In the genomic region with DNA sequence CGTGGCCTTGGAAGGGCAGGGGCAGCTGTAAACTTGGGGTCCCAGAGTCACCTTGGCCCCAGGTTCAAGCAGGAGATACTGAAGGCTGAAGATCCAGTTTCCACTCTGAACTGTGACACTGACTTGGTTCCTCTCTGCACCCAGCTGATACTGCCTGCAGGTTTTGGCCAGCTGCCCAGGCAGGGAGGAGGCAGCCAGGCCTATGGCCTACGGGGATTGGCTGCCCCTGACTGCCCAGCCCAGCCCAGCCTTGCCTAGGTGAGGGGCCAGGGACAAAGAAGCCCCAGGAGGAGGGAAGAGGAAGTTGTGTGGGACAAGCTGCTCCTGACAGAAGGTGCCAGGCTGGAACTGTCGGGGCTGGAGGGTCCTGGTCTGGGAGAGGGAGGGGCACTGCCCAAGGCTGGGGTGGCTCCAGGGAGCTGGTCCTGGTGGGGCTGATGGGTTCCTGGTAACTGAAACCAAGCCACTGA, we compare ENCODE assay signal across 1 cellular context.
A peak's percentile ranks its signal among the peaks of the same experiment; 100 is the strongest.
TF ChIP-seq lines count a peak whose summit lies in the region.

No MANE protein-coding gene starts in this region.

TF ChIP-seq in HepG2, 621 proteins besides CTCF, POLR2A, EP300 and RAD21 (continued from another document):
- TF ChIP-seq TRAFD1 (CRISPR knock-in tag; IDR thresholded peaks at IDR 0.05; ENCODE audit: borderline replicate concordance): no peak
- no peak for TF ChIP-seq NCOA2 (CRISPR knock-in tag; IDR thresholded peaks at IDR 0.05)
- no peak for TF ChIP-seq NFE2L1 (CRISPR knock-in tag; IDR thresholded peaks at IDR 0.05; ENCODE audit: borderline replicate concordance)
- TF ChIP-seq, protein P1, sequence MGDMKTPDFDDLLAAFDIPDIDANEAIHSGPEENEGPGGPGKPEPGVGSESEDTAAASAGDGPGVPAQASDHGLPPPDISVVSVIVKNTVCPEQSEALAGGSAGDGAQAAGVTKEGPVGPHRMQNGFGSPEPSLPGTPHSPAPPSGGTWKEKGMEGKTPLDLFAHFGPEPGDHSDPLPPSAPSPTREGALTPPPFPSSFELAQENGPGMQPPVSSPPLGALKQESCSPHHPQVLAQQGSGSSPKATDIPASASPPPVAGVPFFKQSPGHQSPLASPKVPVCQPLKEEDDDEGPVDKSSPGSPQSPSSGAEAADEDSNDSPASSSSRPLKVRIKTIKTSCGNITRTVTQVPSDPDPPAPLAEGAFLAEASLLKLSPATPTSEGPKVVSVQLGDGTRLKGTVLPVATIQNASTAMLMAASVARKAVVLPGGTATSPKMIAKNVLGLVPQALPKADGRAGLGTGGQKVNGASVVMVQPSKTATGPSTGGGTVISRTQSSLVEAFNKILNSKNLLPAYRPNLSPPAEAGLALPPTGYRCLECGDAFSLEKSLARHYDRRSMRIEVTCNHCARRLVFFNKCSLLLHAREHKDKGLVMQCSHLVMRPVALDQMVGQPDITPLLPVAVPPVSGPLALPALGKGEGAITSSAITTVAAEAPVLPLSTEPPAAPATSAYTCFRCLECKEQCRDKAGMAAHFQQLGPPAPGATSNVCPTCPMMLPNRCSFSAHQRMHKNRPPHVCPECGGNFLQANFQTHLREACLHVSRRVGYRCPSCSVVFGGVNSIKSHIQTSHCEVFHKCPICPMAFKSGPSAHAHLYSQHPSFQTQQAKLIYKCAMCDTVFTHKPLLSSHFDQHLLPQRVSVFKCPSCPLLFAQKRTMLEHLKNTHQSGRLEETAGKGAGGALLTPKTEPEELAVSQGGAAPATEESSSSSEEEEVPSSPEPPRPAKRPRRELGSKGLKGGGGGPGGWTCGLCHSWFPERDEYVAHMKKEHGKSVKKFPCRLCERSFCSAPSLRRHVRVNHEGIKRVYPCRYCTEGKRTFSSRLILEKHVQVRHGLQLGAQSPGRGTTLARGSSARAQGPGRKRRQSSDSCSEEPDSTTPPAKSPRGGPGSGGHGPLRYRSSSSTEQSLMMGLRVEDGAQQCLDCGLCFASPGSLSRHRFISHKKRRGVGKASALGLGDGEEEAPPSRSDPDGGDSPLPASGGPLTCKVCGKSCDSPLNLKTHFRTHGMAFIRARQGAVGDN (CRISPR knock-in tag; IDR thresholded peaks at IDR 0.05): peak; percentile 58; the same call in 1 of the 2 replicates
- TF ChIP-seq, protein P2, sequence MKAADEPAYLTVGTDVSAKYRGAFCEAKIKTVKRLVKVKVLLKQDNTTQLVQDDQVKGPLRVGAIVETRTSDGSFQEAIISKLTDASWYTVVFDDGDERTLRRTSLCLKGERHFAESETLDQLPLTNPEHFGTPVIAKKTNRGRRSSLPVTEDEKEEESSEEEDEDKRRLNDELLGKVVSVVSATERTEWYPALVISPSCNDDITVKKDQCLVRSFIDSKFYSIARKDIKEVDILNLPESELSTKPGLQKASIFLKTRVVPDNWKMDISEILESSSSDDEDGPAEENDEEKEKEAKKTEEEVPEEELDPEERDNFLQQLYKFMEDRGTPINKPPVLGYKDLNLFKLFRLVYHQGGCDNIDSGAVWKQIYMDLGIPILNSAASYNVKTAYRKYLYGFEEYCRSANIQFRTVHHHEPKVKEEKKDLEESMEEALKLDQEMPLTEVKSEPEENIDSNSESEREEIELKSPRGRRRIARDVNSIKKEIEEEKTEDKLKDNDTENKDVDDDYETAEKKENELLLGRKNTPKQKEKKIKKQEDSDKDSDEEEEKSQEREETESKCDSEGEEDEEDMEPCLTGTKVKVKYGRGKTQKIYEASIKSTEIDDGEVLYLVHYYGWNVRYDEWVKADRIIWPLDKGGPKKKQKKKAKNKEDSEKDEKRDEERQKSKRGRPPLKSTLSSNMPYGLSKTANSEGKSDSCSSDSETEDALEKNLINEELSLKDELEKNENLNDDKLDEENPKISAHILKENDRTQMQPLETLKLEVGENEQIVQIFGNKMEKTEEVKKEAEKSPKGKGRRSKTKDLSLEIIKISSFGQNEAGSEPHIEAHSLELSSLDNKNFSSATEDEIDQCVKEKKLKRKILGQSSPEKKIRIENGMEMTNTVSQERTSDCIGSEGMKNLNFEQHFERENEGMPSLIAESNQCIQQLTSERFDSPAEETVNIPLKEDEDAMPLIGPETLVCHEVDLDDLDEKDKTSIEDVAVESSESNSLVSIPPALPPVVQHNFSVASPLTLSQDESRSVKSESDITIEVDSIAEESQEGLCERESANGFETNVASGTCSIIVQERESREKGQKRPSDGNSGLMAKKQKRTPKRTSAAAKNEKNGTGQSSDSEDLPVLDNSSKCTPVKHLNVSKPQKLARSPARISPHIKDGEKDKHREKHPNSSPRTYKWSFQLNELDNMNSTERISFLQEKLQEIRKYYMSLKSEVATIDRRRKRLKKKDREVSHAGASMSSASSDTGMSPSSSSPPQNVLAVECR (CRISPR knock-in tag; IDR thresholded peaks at IDR 0.05; ENCODE audit: borderline replicate concordance): peak; percentile 47; the same call in 1 of the 2 replicates
- peak; percentile 34; the same call in 1 of the 2 replicates for TF ChIP-seq HDAC2 (CRISPR knock-in tag; IDR thresholded peaks at IDR 0.05)
- no peak for TF ChIP-seq ZNF570 (CRISPR knock-in tag; IDR thresholded peaks at IDR 0.05; ENCODE audit: borderline replicate concordance)
- no peak for TF ChIP-seq ZNF672 (CRISPR knock-in tag; IDR thresholded peaks at IDR 0.05)
- TF ChIP-seq CEBPZ (IDR thresholded peaks at IDR 0.05; ENCODE audit: low read length): no peak
- TF ChIP-seq ZNF572 (CRISPR knock-in tag; IDR thresholded peaks at IDR 0.05): peak; percentile 68; the same call in 1 of the 2 replicates
- TF ChIP-seq MEIS1 (CRISPR knock-in tag; IDR thresholded peaks at IDR 0.05; ENCODE audit: borderline replicate concordance): 0 out of 2 replicates have a peak, but pooled peaks have one; percentile 38
- TF ChIP-seq JDP2 (CRISPR knock-in tag; IDR thresholded peaks at IDR 0.05; ENCODE audit: borderline replicate concordance): no peak
- peak; percentile 47; the same call in 1 of the 2 replicates for TF ChIP-seq ZFX (CRISPR knock-in tag; IDR thresholded peaks at IDR 0.05; ENCODE audit: low read depth)
- TF ChIP-seq SIX4 (CRISPR knock-in tag; IDR thresholded peaks at IDR 0.05): no peak
- no peak for TF ChIP-seq PRDM10 (CRISPR knock-in tag; IDR thresholded peaks at IDR 0.05; ENCODE audit: low read depth)
- peak; percentile 95 for TF ChIP-seq TFAP4 (IDR thresholded peaks at IDR 0.05; ENCODE audit: borderline replicate concordance, low read depth)
